ENCODE assay signal across 8 cellular contexts in the genomic region with DNA sequence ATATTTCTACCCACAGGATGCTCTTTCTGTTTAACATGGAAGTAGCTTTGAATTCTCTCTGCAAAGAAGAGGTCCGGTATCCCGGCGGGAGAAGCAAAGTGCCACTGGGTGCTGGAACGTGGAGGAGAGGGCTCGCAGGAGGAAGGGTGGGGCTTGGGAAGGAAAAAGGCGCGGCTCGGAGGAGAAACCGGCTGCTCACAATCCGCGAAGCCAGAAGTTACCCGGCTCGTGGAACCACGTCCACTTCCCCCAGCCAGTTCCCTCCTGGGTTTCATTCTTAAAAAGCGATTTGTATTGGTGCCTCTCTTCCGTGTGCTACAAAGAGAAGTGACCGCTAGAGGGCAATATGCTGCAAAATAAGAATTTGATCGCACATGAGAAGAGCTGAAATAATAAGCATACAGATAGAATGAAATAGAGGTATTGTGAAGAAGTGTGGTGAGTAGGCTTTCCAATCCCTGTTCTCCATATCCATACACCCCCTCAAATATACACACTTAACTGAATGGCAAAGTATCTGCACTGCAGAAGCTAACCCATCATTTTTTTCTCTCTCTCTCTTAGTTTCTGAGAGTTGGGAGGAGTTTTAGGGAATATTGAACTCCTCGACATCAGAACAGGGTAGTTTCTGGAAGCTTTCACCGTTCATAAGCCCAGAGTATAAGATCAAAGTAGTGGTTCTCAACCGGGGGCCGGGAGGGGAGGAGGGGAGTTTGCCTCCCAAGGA. TPM values are rescaled to one million over a fixed set of nuclear protein-coding genes. Genes with fewer than 3 reads are reported as not detected.
DNase-seq lines count a peak whose midpoint lies in the region; ATAC-seq lines count a peak whose summit lies in the region.

No MANE protein-coding gene starts in this region.

- H3K4me3 ChIP-seq in BLaER1 treated with 17β-estradiol and CSF1 and Interleukin-3, amounts not matched to agents 10 nM and 100 nM: peak overlapping the region; percentile 39 to 65 (median 56); a peak in 19 of 20 replicates

- peak overlapping the region in 7 of 11 experiments; percentile 12 to 62 (median 45); a peak in 9 of 22 replicates for H3K27ac ChIP-seq in BLaER1 treated with 17β-estradiol and CSF1 and Interleukin-3, amounts not matched to agents 10 nM and 100 nM

- peaks cover 12 to 44% (median 34%) of the 10 kb centered on the region in 10 experiments; a peak in 18 of 20 replicates for H3K4me1 ChIP-seq in BLaER1 treated with 17β-estradiol and CSF1 and Interleukin-3, amounts not matched to agents 10 nM and 100 nM

- H3K27me3 ChIP-seq in BLaER1 treated with 17β-estradiol and CSF1 and Interleukin-3, amounts not matched to agents 10 nM and 100 nM: peaks cover 0 to 44% (median 0%) of the 10 kb centered on the region in 11 experiments; a peak in 4 of 22 replicates

- ATAC-seq in HG03457 (IDR thresholded peaks at IDR 0.05; ENCODE audit: unreplicated experiment) (peak; percentile 82), left lobe of liver (peak; percentile 96)

- no peaks in the 10 kb centered on the region for H3K9me3 ChIP-seq in BLaER1 treated with 17β-estradiol and CSF1 and Interleukin-3, amounts not matched to agents 10 nM and 100 nM (replicated peaks in 1 of 11)

- no peaks in the 10 kb centered on the region for H3K36me3 ChIP-seq in BLaER1 treated with 17β-estradiol and CSF1 and Interleukin-3, amounts not matched to agents 10 nM and 100 nM

- peak overlapping the region in 9 of 11 experiments; percentile 35 to 82 (median 64); a peak in 16 of 22 replicates for H3K9ac ChIP-seq in BLaER1 treated with 17β-estradiol and CSF1 and Interleukin-3, amounts not matched to agents 10 nM and 100 nM

- peak overlapping the region; percentile 73 to 90 (median 82) for H3K4me2 ChIP-seq in BLaER1 treated with 17β-estradiol and CSF1 and Interleukin-3, amounts not matched to agents 10 nM and 100 nM

- DNase-seq in GM19240 (ENCODE audit: insufficient read length, low spot score): peak; percentile 47
- DNase-seq in NCI-H446 treated with DMSO at 0.1 percent for 48 hours (lab: John Stamatoyannopoulos, UW): peak; percentile 28
- DNase-seq in activated CD4-positive, alpha-beta T cell treated with anti-CD3 and anti-CD28 coated beads for 24 hours (ENCODE audit: low read depth in 2 of 2): peak; percentile 20 to 36
- DNase-seq in dermis blood vessel endothelial cell: peak; percentile 87
- peak; percentile 65 for DNase-seq in left lobe of liver (ENCODE audit: low spot score)
- peak; percentile 21 for DNase-seq in stimulated activated CD4-positive, alpha-beta T cell treated with anti-CD3 and anti-CD28 coated beads, Interleukin-2, amount 100 ng/mL, for 4 hours (ENCODE audit: low read depth)

- no peaks in the 10 kb centered on the region for H4K20me1 ChIP-seq in BLaER1 treated with 17β-estradiol and CSF1 and Interleukin-3, amounts not matched to agents 10 nM and 100 nM

RNA-seq across cellular contexts. Expression of gene TRIL, which starts 31.1 kb away (rescaled TPM):
- total RNA-seq in dermis blood vessel endothelial cell: 24.7 and 27.5 TPM in 2 replicates
- total RNA-seq in left lobe of liver: 0.18 TPM

Comparison
In these comparisons a context has a peak if more than half of its experiments do, and no peak if none do; other contexts are left out.
1. Peak in every context shown above with its lines: DNase-seq, ATAC-seq, H3K4me3 ChIP-seq and H3K27ac ChIP-seq.
2. DNase-seq: peak in every context shown above with its lines; median percentile 87 in dermis blood vessel endothelial cell; 65 in left lobe of liver; 47 in GM19240; 28 in NCI-H446 treated with DMSO at 0.1 percent for 48 hours; 28 in activated CD4-positive, alpha-beta T cell treated with anti-CD3 and anti-CD28 coated beads for 24 hours; 21 in stimulated activated CD4-positive, alpha-beta T cell treated with anti-CD3 and anti-CD28 coated beads, Interleukin-2, amount 100 ng/mL, for 4 hours.
3. RNA of gene TRIL, which starts 31.1 kb away (total RNA-seq): 24.7 to 27.5 TPM in dermis blood vessel endothelial cell; 0.18 TPM in left lobe of liver (single experiment); every median in the first group is over 10 times any median in the second.